ENCODE assay signal across 1 cellular context in genomic region chr19:3700242-3701032, GRCh38.
A peak's percentile ranks its signal among the peaks of the same experiment; 100 is the strongest.
TF ChIP-seq lines count a peak whose summit lies in the region.

Gene PIP5K1C, minus strand, starts transcription at chr19:3700468. Its CDS starts 78 bp downstream, at chr19:3700390.

TF ChIP-seq in HepG2, 621 proteins besides CTCF, POLR2A, EP300 and RAD21 (continued from another document and continues in another):
- TF ChIP-seq E2F5 (CRISPR knock-in tag; conservative IDR thresholded peaks at IDR 0.05) (no peak), CSRNP1 (CRISPR knock-in tag; IDR thresholded peaks at IDR 0.05) (no peak), ZNF598 (CRISPR knock-in tag; IDR thresholded peaks at IDR 0.05; ENCODE audit: borderline replicate concordance) (no peak), RBFOX2 (IDR thresholded peaks at IDR 0.05; ENCODE audit: low read depth, low read length) (peak; percentile 62), ZGPAT (CRISPR knock-in tag; IDR thresholded peaks at IDR 0.05) (peak; percentile 32; the same call in 1 of the 2 replicates), ZBTB33 (CRISPR knock-in tag; IDR thresholded peaks at IDR 0.05) (0 out of 2 replicates have a peak, but pooled peaks have one; percentile 25), ZNF766 (CRISPR knock-in tag; IDR thresholded peaks at IDR 0.05; ENCODE audit: borderline replicate concordance) (no peak), SMYD3 (CRISPR knock-in tag; IDR thresholded peaks at IDR 0.05) (no peak), IKZF4 (CRISPR knock-in tag; IDR thresholded peaks at IDR 0.05; ENCODE audit: borderline replicate concordance, low read depth, not compliant biosample characterization) (no peak), TSC22D2 (CRISPR knock-in tag; IDR thresholded peaks at IDR 0.05; ENCODE audit: borderline replicate concordance) (no peak), TFAP4 (IDR thresholded peaks at IDR 0.05; ENCODE audit: borderline replicate concordance, low read depth) (no peak), ZNF646 (CRISPR knock-in tag; IDR thresholded peaks at IDR 0.05) (no peak), ZNF343 (CRISPR knock-in tag; IDR thresholded peaks at IDR 0.05) (no peak), RBAK (CRISPR knock-in tag; IDR thresholded peaks at IDR 0.05) (no peak), MTERF4 (CRISPR knock-in tag; IDR thresholded peaks at IDR 0.05) (no peak), GPBP1L1 (CRISPR knock-in tag; IDR thresholded peaks at IDR 0.05) (no peak), ZBTB7B (CRISPR knock-in tag; IDR thresholded peaks at IDR 0.05) (no peak), ASH2L (IDR thresholded peaks at IDR 0.05; ENCODE audit: insufficient read length, low read depth, low read length) (no peak), RAD51 (IDR thresholded peaks at IDR 0.05; ENCODE audit: borderline replicate concordance) (no peak), ZNF547 (CRISPR knock-in tag; IDR thresholded peaks at IDR 0.05) (no peak), ZBTB46 (CRISPR knock-in tag; IDR thresholded peaks at IDR 0.05; ENCODE audit: borderline replicate concordance) (no peak), PATZ1 (CRISPR knock-in tag; IDR thresholded peaks at IDR 0.05) (no peak), SALL1 (CRISPR knock-in tag; IDR thresholded peaks at IDR 0.05) (peak; percentile 43; the same call in 1 of the 2 replicates), ZNF180 (CRISPR knock-in tag; IDR thresholded peaks at IDR 0.05; ENCODE audit: borderline replicate concordance, low read depth) (no peak), U2AF1 (optimal IDR thresholded peaks at IDR 0.05; ENCODE audit: low read depth, low read length) (no peak), SRSF1 (optimal IDR thresholded peaks at IDR 0.05; ENCODE audit: low read depth, low read length) (no peak), ZNF674 (CRISPR knock-in tag; IDR thresholded peaks at IDR 0.05; ENCODE audit: low read depth) (no peak), CENPX (CRISPR knock-in tag; IDR thresholded peaks at IDR 0.05) (no peak), MBD4 (IDR thresholded peaks at IDR 0.05; ENCODE audit: borderline replicate concordance, low read length) (no peak), ZNF879 (CRISPR knock-in tag; IDR thresholded peaks at IDR 0.05) (no peak), ZNF616 (CRISPR knock-in tag; IDR thresholded peaks at IDR 0.05; ENCODE audit: low read depth) (no peak), ZNF792 (CRISPR knock-in tag; IDR thresholded peaks at IDR 0.05) (no peak), PCBP2 (optimal IDR thresholded peaks at IDR 0.05; ENCODE audit: low read depth, low read length, poor library complexity, severe bottlenecking) (no peak), TCF7L2 (IDR thresholded peaks at IDR 0.05; ENCODE audit: low read depth, low read length) (no peak), ZFP36L2 (CRISPR knock-in tag; IDR thresholded peaks at IDR 0.05) (no peak), STAG1 (CRISPR knock-in tag; IDR thresholded peaks at IDR 0.05) (peak; percentile 43), TEF (CRISPR knock-in tag; IDR thresholded peaks at IDR 0.05) (no peak), MYNN (CRISPR knock-in tag; IDR thresholded peaks at IDR 0.05; ENCODE audit: low read depth) (no peak), FOXP1 (IDR thresholded peaks at IDR 0.05) (no peak), FOXP1 (CRISPR knock-in tag; IDR thresholded peaks at IDR 0.05) (peak; percentile 6; the same call in 1 of the 2 replicates), KLF15 (CRISPR knock-in tag; IDR thresholded peaks at IDR 0.05; ENCODE audit: borderline replicate concordance) (no peak), ZNF660 (CRISPR knock-in tag; IDR thresholded peaks at IDR 0.05; ENCODE audit: borderline replicate concordance, low read depth) (no peak), WIZ (CRISPR knock-in tag; IDR thresholded peaks at IDR 0.05) (no peak)
